Comparison of ENCODE assay signal across 2 cellular contexts in genomic region chr18:58838946-58839345, GRCh38.
TF ChIP-seq lines count a peak whose summit lies in the region.

No MANE protein-coding gene starts in this region.

TF ChIP-seq in GM23338, 12 proteins besides CTCF, POLR2A, EP300 and RAD21 (continued from another document):
- TF ChIP-seq, protein P1, sequence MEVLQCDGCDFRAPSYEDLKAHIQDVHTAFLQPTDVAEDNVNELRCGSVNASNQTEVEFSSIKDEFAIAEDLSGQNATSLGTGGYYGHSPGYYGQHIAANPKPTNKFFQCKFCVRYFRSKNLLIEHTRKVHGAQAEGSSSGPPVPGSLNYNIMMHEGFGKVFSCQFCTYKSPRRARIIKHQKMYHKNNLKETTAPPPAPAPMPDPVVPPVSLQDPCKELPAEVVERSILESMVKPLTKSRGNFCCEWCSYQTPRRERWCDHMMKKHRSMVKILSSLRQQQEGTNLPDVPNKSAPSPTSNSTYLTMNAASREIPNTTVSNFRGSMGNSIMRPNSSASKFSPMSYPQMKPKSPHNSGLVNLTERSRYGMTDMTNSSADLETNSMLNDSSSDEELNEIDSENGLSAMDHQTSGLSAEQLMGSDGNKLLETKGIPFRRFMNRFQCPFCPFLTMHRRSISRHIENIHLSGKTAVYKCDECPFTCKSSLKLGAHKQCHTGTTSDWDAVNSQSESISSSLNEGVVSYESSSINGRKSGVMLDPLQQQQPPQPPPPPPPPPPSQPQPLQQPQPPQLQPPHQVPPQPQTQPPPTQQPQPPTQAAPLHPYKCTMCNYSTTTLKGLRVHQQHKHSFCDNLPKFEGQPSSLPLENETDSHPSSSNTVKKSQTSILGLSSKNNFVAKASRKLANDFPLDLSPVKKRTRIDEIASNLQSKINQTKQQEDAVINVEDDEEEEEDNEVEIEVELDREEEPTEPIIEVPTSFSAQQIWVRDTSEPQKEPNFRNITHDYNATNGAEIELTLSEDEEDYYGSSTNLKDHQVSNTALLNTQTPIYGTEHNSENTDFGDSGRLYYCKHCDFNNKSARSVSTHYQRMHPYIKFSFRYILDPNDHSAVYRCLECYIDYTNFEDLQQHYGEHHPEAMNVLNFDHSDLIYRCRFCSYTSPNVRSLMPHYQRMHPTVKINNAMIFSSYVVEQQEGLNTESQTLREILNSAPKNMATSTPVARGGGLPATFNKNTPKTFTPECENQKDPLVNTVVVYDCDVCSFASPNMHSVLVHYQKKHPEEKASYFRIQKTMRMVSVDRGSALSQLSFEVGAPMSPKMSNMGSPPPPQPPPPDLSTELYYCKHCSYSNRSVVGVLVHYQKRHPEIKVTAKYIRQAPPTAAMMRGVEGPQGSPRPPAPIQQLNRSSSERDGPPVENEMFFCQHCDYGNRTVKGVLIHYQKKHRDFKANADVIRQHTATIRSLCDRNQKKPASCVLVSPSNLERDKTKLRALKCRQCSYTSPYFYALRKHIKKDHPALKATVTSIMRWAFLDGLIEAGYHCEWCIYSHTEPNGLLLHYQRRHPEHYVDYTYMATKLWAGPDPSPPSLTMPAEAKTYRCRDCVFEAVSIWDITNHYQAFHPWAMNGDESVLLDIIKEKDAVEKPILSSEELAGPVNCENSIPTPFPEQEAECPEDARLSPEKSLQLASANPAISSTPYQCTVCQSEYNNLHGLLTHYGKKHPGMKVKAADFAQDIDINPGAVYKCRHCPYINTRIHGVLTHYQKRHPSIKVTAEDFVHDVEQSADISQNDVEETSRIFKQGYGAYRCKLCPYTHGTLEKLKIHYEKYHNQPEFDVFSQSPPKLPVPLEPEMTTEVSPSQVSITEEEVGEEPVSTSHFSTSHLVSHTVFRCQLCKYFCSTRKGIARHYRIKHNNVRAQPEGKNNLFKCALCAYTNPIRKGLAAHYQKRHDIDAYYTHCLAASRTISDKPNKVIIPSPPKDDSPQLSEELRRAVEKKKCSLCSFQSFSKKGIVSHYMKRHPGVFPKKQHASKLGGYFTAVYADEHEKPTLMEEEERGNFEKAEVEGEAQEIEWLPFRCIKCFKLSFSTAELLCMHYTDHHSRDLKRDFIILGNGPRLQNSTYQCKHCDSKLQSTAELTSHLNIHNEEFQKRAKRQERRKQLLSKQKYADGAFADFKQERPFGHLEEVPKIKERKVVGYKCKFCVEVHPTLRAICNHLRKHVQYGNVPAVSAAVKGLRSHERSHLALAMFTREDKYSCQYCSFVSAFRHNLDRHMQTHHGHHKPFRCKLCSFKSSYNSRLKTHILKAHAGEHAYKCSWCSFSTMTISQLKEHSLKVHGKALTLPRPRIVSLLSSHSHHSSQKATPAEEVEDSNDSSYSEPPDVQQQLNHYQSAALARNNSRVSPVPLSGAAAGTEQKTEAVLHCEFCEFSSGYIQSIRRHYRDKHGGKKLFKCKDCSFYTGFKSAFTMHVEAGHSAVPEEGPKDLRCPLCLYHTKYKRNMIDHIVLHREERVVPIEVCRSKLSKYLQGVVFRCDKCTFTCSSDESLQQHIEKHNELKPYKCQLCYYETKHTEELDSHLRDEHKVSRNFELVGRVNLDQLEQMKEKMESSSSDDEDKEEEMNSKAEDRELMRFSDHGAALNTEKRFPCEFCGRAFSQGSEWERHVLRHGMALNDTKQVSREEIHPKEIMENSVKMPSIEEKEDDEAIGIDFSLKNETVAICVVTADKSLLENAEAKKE (CRISPR knock-in tag; IDR thresholded peaks at IDR 0.05): no peak

TF ChIP-seq in WTC11, 78 proteins besides CTCF, POLR2A, EP300 and RAD21 (continued from another document):
- TF ChIP-seq, protein P2, sequence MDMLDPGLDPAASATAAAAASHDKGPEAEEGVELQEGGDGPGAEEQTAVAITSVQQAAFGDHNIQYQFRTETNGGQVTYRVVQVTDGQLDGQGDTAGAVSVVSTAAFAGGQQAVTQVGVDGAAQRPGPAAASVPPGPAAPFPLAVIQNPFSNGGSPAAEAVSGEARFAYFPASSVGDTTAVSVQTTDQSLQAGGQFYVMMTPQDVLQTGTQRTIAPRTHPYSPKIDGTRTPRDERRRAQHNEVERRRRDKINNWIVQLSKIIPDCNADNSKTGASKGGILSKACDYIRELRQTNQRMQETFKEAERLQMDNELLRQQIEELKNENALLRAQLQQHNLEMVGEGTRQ (CRISPR knock-in tag; IDR thresholded peaks at IDR 0.05): no peak
- no peak for TF ChIP-seq RELA (CRISPR knock-in tag; IDR thresholded peaks at IDR 0.05; ENCODE audit: borderline replicate concordance)
- no peak for TF ChIP-seq NR3C1 (CRISPR knock-in tag; conservative IDR thresholded peaks at IDR 0.05; ENCODE audit: low read depth)
- TF ChIP-seq ZNF317 (CRISPR knock-in tag; IDR thresholded peaks at IDR 0.05; ENCODE audit: borderline replicate concordance, low read depth): no peak
